Comparison of ENCODE assay signal across 1 cellular context in genomic region chr2:88658318-88658717, GRCh38.
TF ChIP-seq lines count a peak whose summit lies in the region.

No MANE protein-coding gene starts in this region.

TF ChIP-seq in HepG2, 621 proteins besides CTCF, POLR2A, EP300 and RAD21 (continued from another document):
- TF ChIP-seq ZNF687 (CRISPR knock-in tag; IDR thresholded peaks at IDR 0.05), result no peak
- TF ChIP-seq TRIM22 (IDR thresholded peaks at IDR 0.05), result no peak
- no peak for TF ChIP-seq KDM5A (IDR thresholded peaks at IDR 0.05; ENCODE audit: borderline replicate concordance, low read length)
- no peak for TF ChIP-seq ZNF512 (CRISPR knock-in tag; IDR thresholded peaks at IDR 0.05)
- no peak for TF ChIP-seq ATF5 (CRISPR knock-in tag; IDR thresholded peaks at IDR 0.05; ENCODE audit: low read depth)
- no peak for TF ChIP-seq ZNF337 (CRISPR knock-in tag; IDR thresholded peaks at IDR 0.05; ENCODE audit: borderline replicate concordance, low read depth)
- no peak for TF ChIP-seq ARID3A (IDR thresholded peaks at IDR 0.05; ENCODE audit: low read depth, low read length)
- no peak for TF ChIP-seq ONECUT2 (CRISPR knock-in tag; IDR thresholded peaks at IDR 0.05)
